ENCODE assay signal across 27 cellular contexts in genomic region chr7:123057926-123058325, GRCh38.
"Had no signal": no experiment of that assay in that cellular context is flagged by ENCODE, and none has a peak within 500 bp of the region (broad histone marks: within the 10 kb centered on the region; RNA-seq: fewer than 3 reads in every experiment).

No MANE protein-coding gene starts in this region.

- DNase-seq: natural killer cell; occipital lobe; ovary; posterior cingulate gyrus; psoas muscle; right cardiac atrium; right lobe of liver; sigmoid colon; small intestine; spleen; stimulated activated CD4-positive, alpha-beta T cell treated with anti-CD3 and anti-CD28 coated beads, Interleukin-12 subunit alpha, Interleukin-12 subunit beta, amount 100 ng/mL, for 4 hours; stimulated activated CD4-positive, alpha-beta T cell treated with anti-CD3 and anti-CD28 coated beads, Interleukin-1b, Interleukin-23, amount 100 ng/mL, for 48 hours; stimulated activated CD4-positive, alpha-beta T cell treated with anti-CD3 and anti-CD28 coated beads, Interleukin-4, amount 100 ng/mL, for 1 hour; stimulated activated CD4-positive, alpha-beta T cell treated with anti-CD3 and anti-CD28 coated beads, Interleukin-4, amount 100 ng/mL, for 4 hours; stimulated activated CD8-positive, alpha-beta memory T cell treated with anti-CD3 and anti-CD28 coated beads, Interleukin-4, amount 100 ng/mL, for 48 hours; stimulated activated naive CD4-positive, alpha-beta T cell; stimulated activated naive CD8-positive, alpha-beta T cell treated with anti-CD3 and anti-CD28 coated beads, Interleukin-15, amount 100 ng/mL, for 72 hours; stimulated activated naive CD8-positive, alpha-beta T cell treated with anti-CD3 and anti-CD28 coated beads, Interleukin-15, Interleukin-2, amounts not matched to agents 100 U/mL and 50 U/mL, for 24 hours; testis; tibial artery; transverse colon; upper lobe of left lung had no signal

- ATAC-seq: natural killer cell; psoas muscle; right cardiac atrium; right lobe of liver; stimulated activated memory B cell treated with anti-CD40 and anti-IgM and Interleukin-4, amounts not matched to agents 10 μg/mL and 1 μg/mL and 100 μg/mL, for 72 hours; stimulated activated naive CD8-positive, alpha-beta T cell treated with anti-CD3 and anti-CD28 coated beads, Interleukin-15, amount 100 ng/mL, for 72 hours; stimulated activated naive CD8-positive, alpha-beta T cell treated with anti-CD3 and anti-CD28 coated beads, Interleukin-15, Interleukin-2, amounts not matched to agents 100 U/mL and 50 U/mL, for 24 hours had no signal

- H3K4me1 ChIP-seq: parathyroid adenoma, psoas muscle, right lobe of liver, sigmoid colon, spleen, suprapubic skin, testis, tibial artery, transverse colon, upper lobe of left lung, vagina had no signal

- H3K4me2 ChIP-seq: neural progenitor cell had no signal

- H2AFZ ChIP-seq: neural progenitor cell, parathyroid adenoma had no signal

- H3K27me3 ChIP-seq: neural progenitor cell, ovary, right lobe of liver, sigmoid colon, spleen, suprapubic skin, testis, tibial artery, transverse colon, upper lobe of left lung, vagina had no signal

- H3K9ac ChIP-seq: neural progenitor cell, parathyroid adenoma had no signal

- H3K4me3 ChIP-seq: neural progenitor cell, ovary, psoas muscle, right lobe of liver, sigmoid colon, spleen, suprapubic skin, testis, tibial artery, transverse colon, upper lobe of left lung, vagina had no signal

- H3K9me3 ChIP-seq: ovary, psoas muscle, right lobe of liver, sigmoid colon, suprapubic skin, testis, transverse colon, vagina had no signal

- H3K79me2 ChIP-seq: parathyroid adenoma had no signal

- H3K27ac ChIP-seq: neural progenitor cell, ovary, parathyroid adenoma, psoas muscle, right lobe of liver, sigmoid colon, spleen, suprapubic skin, testis, tibial artery, transverse colon, upper lobe of left lung, vagina had no signal

- H3K36me3 ChIP-seq: neural progenitor cell, ovary, right lobe of liver, sigmoid colon, spleen, suprapubic skin, tibial artery, transverse colon, upper lobe of left lung, vagina had no signal
